ENCODE assay signal across 24 cellular contexts in genomic region chr11:2121227-2122130, GRCh38. TPM values are rescaled to one million over a fixed set of nuclear protein-coding genes. Genes with fewer than 3 reads are reported as not detected.
"Had no signal": no experiment of that assay in that cellular context is flagged by ENCODE, and none has a peak within 500 bp of the region (broad histone marks: within the 10 kb centered on the region; RNA-seq: fewer than 3 reads in every experiment).

No MANE protein-coding gene starts in this region.

- H3K9me3 ChIP-seq: colonic mucosa, neutrophil, testis, upper lobe of right lung had no signal

- H3K4me3 ChIP-seq: colonic mucosa, left lung, right atrium auricular region, skin epidermis, testis, upper lobe of right lung had no signal

- H3K27ac Mint-ChIP-seq: activated B cell treated with CpG ODN at 0.5 μM for 24 hours; activated CD4-positive, alpha-beta memory T cell treated with anti-CD3 and anti-CD28 coated beads for 36 hours; activated naive CD8-positive, alpha-beta T cell treated with anti-CD3 and anti-CD28 coated beads for 36 hours; activated T-helper 1 cell treated with anti-CD3 and anti-CD28 coated beads, Interleukin-12 subunit alpha, Interleukin-12 subunit beta, Interleukin-2, Interleukin-4 antibody, amounts not matched to agents 30 ng/mL and 10 ng/mL and 1 ng/mL, durations not matched to agents 14 hours and 24 hours and 36 hours; endodermal cell; naive B cell; T-cell had no signal

- H3K4me1 Mint-ChIP-seq: activated B cell treated with CpG ODN at 0.5 μM for 24 hours; activated naive CD8-positive, alpha-beta T cell treated with anti-CD3 and anti-CD28 coated beads for 36 hours; brain; T-cell had no signal

- H3K27ac ChIP-seq: colonic mucosa, epithelial cell of prostate, left lung, neutrophil, right atrium auricular region, skin epidermis, testis, upper lobe of right lung had no signal

- H3K36me3 ChIP-seq: colonic mucosa, left lung, neutrophil, right atrium auricular region, upper lobe of right lung had no signal

- H3K4me1 ChIP-seq: colonic mucosa, left lung, right atrium auricular region, testis, upper lobe of right lung had no signal

- DNase-seq: activated B cell treated with CpG ODN at 0.5 μM for 24 hours; activated CD4-positive, alpha-beta memory T cell treated with anti-CD3 and anti-CD28 coated beads for 36 hours; activated CD4-positive, alpha-beta T cell treated with anti-CD3 and anti-CD28 coated beads for 4 hours; activated gamma-delta T cell treated with Interleukin-2 at 50 U/mL for 16 hours; activated naive CD8-positive, alpha-beta T cell treated with anti-CD3 and anti-CD28 coated beads for 36 hours; activated T-cell treated with anti-CD3 and anti-CD28 coated beads for 4 hours; amygdala; central memory CD4-positive, alpha-beta T cell; colonic mucosa; endodermal cell; kidney; naive B cell; stimulated activated CD4-positive, alpha-beta T cell treated with anti-CD3 and anti-CD28 coated beads, Interleukin-4, amount 100 ng/mL, for 1 hour; T-cell; testis; upper lobe of right lung had no signal

- ATAC-seq: left lung, T-cell, upper lobe of right lung had no signal

- H3K36me3 Mint-ChIP-seq: activated CD4-positive, alpha-beta memory T cell treated with anti-CD3 and anti-CD28 coated beads for 36 hours; activated naive CD8-positive, alpha-beta T cell treated with anti-CD3 and anti-CD28 coated beads for 36 hours; T-cell had no signal

- H3K4me3 Mint-ChIP-seq: activated B cell treated with CpG ODN at 0.5 μM for 24 hours; activated CD4-positive, alpha-beta memory T cell treated with anti-CD3 and anti-CD28 coated beads for 36 hours; activated naive CD8-positive, alpha-beta T cell treated with anti-CD3 and anti-CD28 coated beads for 36 hours; activated T-helper 1 cell treated with anti-CD3 and anti-CD28 coated beads, Interleukin-12 subunit alpha, Interleukin-12 subunit beta, Interleukin-2, Interleukin-4 antibody, amounts not matched to agents 30 ng/mL and 10 ng/mL and 1 ng/mL, durations not matched to agents 14 hours and 24 hours and 36 hours; brain; endodermal cell; naive B cell; T-cell had no signal

- H3K27me3 ChIP-seq: colonic mucosa, right atrium auricular region, testis had no signal

- H3K9me3 Mint-ChIP-seq: T-cell had no signal

RNA-seq across cellular contexts. Expression of gene IGF2, which starts 17.7 kb away (rescaled TPM):
- total RNA-seq: activated B cell treated with CpG ODN at 0.5 μM for 24 hours had no signal

RNA-seq across cellular contexts. Expression of gene INS, which starts 39.5 kb away (rescaled TPM):
- total RNA-seq: activated B cell treated with CpG ODN at 0.5 μM for 24 hours; activated CD4-positive, alpha-beta memory T cell treated with anti-CD3 and anti-CD28 coated beads for 36 hours; activated naive CD8-positive, alpha-beta T cell treated with anti-CD3 and anti-CD28 coated beads for 36 hours; activated T-helper 1 cell treated with anti-CD3 and anti-CD28 coated beads, Interleukin-12 subunit alpha, Interleukin-12 subunit beta, Interleukin-2, Interleukin-4 antibody, amounts not matched to agents 30 ng/mL and 10 ng/mL and 1 ng/mL, durations not matched to agents 14 hours and 24 hours and 36 hours; endodermal cell; kidney; left lung; mammary epithelial cell; right atrium auricular region; testis; upper lobe of right lung had no signal
- polyA plus RNA-seq: mammary epithelial cell had no signal

RNA-seq across cellular contexts. Expression of gene TH, which starts 50.1 kb away (rescaled TPM):
- total RNA-seq: activated B cell treated with CpG ODN at 0.5 μM for 24 hours; activated CD4-positive, alpha-beta memory T cell treated with anti-CD3 and anti-CD28 coated beads for 36 hours; activated naive CD8-positive, alpha-beta T cell treated with anti-CD3 and anti-CD28 coated beads for 36 hours; activated T-helper 1 cell treated with anti-CD3 and anti-CD28 coated beads, Interleukin-12 subunit alpha, Interleukin-12 subunit beta, Interleukin-2, Interleukin-4 antibody, amounts not matched to agents 30 ng/mL and 10 ng/mL and 1 ng/mL, durations not matched to agents 14 hours and 24 hours and 36 hours; endodermal cell; kidney; right atrium auricular region; T-cell; upper lobe of right lung had no signal
